16 cellular contexts compared by ENCODE assay signal in genomic region chr16:24850289-24850931, GRCh38. TPM values are rescaled to one million over a fixed set of nuclear protein-coding genes. Genes with fewer than 3 reads are reported as not detected.
A peak's percentile ranks its signal among the peaks of the same experiment; 100 is the strongest.
DNase-seq lines count a peak whose midpoint lies in the region; ATAC-seq and TF ChIP-seq lines count a peak whose summit lies in the region.
"Had no signal": no experiment of that assay in that cellular context is flagged by ENCODE, and none has a peak within 500 bp of the region (broad histone marks: within the 10 kb centered on the region; RNA-seq: fewer than 3 reads in every experiment).

No MANE protein-coding gene starts in this region.

- H3K9me2 ChIP-seq in GM23248 (ENCODE audit: insufficient read depth) = no peaks in the 10 kb centered on the region

- H3K27me3 ChIP-seq in GM23248 (replicated peaks; ENCODE audit: insufficient read depth) (no peaks in the 10 kb centered on the region), esophagus squamous epithelium (no peaks in the 10 kb centered on the region)
- H3K27me3 ChIP-seq: stomach had no signal

- no peaks in the 10 kb centered on the region for H3K27me3 Mint-ChIP-seq in activated CD8-positive, alpha-beta T cell treated with anti-CD3 and anti-CD28 coated beads for 36 hours
- H3K27me3 Mint-ChIP-seq: CD4-positive, CD25-positive, alpha-beta regulatory T cell had no signal

- POLR2A ChIA-PET in activated CD8-positive, alpha-beta T cell treated with anti-CD3 and anti-CD28 coated beads for 36 hours (lab: Charles Lee) = no interaction called here

- H3K27ac Mint-ChIP-seq in activated CD8-positive, alpha-beta T cell treated with anti-CD3 and anti-CD28 coated beads for 36 hours = no peak overlapping the region
- H3K27ac Mint-ChIP-seq: activated CD4-positive, alpha-beta T cell treated with anti-CD3 and anti-CD28 coated beads, Interleukin-2, amount 10 ng/mL, durations not matched to agents 24 days and 14 days; CD4-positive, CD25-positive, alpha-beta regulatory T cell; endodermal cell had no signal

- H3K4me3 ChIP-seq in GM23248 (no peak overlapping the region), esophagus squamous epithelium (no peak overlapping the region)
- H3K4me3 ChIP-seq: stomach had no signal

- H4K20me1 ChIP-seq in GM23248 (ENCODE audit: insufficient read depth) = no peaks in the 10 kb centered on the region

- H3K79me2 ChIP-seq in GM23248 (ENCODE audit: insufficient read depth) = no peaks in the 10 kb centered on the region

- no peak for TF ChIP-seq CTCF in activated CD8-positive, alpha-beta T cell treated with anti-CD3 and anti-CD28 coated beads for 36 hours (IDR thresholded peaks at IDR 0.05)
- TF ChIP-seq CTCF in esophagus squamous epithelium (IDR thresholded peaks at IDR 0.05) = no peak

- H2AFZ ChIP-seq in GM23248 = no peak overlapping the region

- CTCF ChIA-PET in activated CD8-positive, alpha-beta T cell treated with anti-CD3 and anti-CD28 coated beads for 36 hours (lab: Charles Lee) = interaction anchor here (0.8 to 1.1 kb wide), 2 partner anchors 9 to 15 kb away, joined by 4 read pairs; no protein-coding TSS in a partner anchor

- peak overlapping the region; percentile 36; the same call in 1 of the 2 replicates for H3K9ac ChIP-seq in GM23248

- peaks cover 21% of the 10 kb centered on the region for H3F3A ChIP-seq in GM23248 (ENCODE audit: insufficient read depth)

- TF ChIP-seq POLR2A in esophagus squamous epithelium (IDR thresholded peaks at IDR 0.05) = no peak

- no peak overlapping the region for H3K4me3 Mint-ChIP-seq in activated CD8-positive, alpha-beta T cell treated with anti-CD3 and anti-CD28 coated beads for 36 hours
- H3K4me3 Mint-ChIP-seq: activated CD4-positive, alpha-beta T cell treated with anti-CD3 and anti-CD28 coated beads, Interleukin-2, amount 10 ng/mL, durations not matched to agents 24 days and 14 days; CD4-positive, CD25-positive, alpha-beta regulatory T cell; endodermal cell had no signal

- ATAC-seq in activated CD8-positive, alpha-beta T cell treated with anti-CD3 and anti-CD28 coated beads for 36 hours = peak; percentile 61
- ATAC-seq in HG03139 (IDR thresholded peaks at IDR 0.05; ENCODE audit: unreplicated experiment) (no peak), GM21737 (IDR thresholded peaks at IDR 0.05; ENCODE audit: unreplicated experiment) (no peak)

- peaks cover 9% of the 10 kb centered on the region for H3K4me1 Mint-ChIP-seq in activated CD8-positive, alpha-beta T cell treated with anti-CD3 and anti-CD28 coated beads for 36 hours (ENCODE audit: low read depth)
- H3K4me1 Mint-ChIP-seq: endodermal cell had no signal

- no peaks in the 10 kb centered on the region for H3K36me3 Mint-ChIP-seq in activated CD8-positive, alpha-beta T cell treated with anti-CD3 and anti-CD28 coated beads for 36 hours (ENCODE audit: low read depth)
- H3K36me3 Mint-ChIP-seq: CD4-positive, CD25-positive, alpha-beta regulatory T cell had no signal

- DNase-seq in A172 (ENCODE audit: low spot score) (peak; percentile 38), GM23248 (peak; percentile 69), fibroblast of peridontal ligament (ENCODE audit: extremely low read depth) (peak; percentile 54), esophagus squamous epithelium (lab: John Stamatoyannopoulos, UW) (no peak), AML-193 (lab: John Stamatoyannopoulos, UW) (no peak)
- peak; percentile 12 for DNase-seq in activated CD8-positive, alpha-beta T cell treated with anti-CD3 and anti-CD28 coated beads for 36 hours
- DNase-seq: activated CD4-positive, alpha-beta T cell treated with anti-CD3 and anti-CD28 coated beads, Interleukin-2, amount 10 ng/mL, durations not matched to agents 24 days and 14 days; endodermal cell; NCI-H1694 treated with DMSO at 0.1 percent for 48 hours; NCI-H82; stimulated activated CD4-positive, alpha-beta T cell treated with anti-CD3 and anti-CD28 coated beads, Interleukin-4, amount 100 ng/mL, for 24 hours; stomach had no signal

- H3K36me3 ChIP-seq in GM23248 (ENCODE audit: low read depth) (no peaks in the 10 kb centered on the region), esophagus squamous epithelium (no peaks in the 10 kb centered on the region)
- H3K36me3 ChIP-seq: stomach had no signal

- no peaks in the 10 kb centered on the region for H3K9me3 Mint-ChIP-seq in activated CD8-positive, alpha-beta T cell treated with anti-CD3 and anti-CD28 coated beads for 36 hours
- H3K9me3 Mint-ChIP-seq: activated CD4-positive, alpha-beta T cell treated with anti-CD3 and anti-CD28 coated beads, Interleukin-2, amount 10 ng/mL, durations not matched to agents 24 days and 14 days; endodermal cell had no signal

- peak overlapping the region; percentile 57 for H3K27ac ChIP-seq in GM23248
- no peak overlapping the region for H3K27ac ChIP-seq in esophagus squamous epithelium
- H3K27ac ChIP-seq: stomach had no signal

- intact Hi-C loops in activated CD8-positive, alpha-beta T cell treated with anti-CD3 and anti-CD28 coated beads for 36 hours (cut with micrococcal nuclease) = no loop called here
- intact Hi-C loops in esophagus squamous epithelium (cut with DNase I) = no loop called here

- no peaks in the 10 kb centered on the region for H3K9me3 ChIP-seq in GM23248 (ENCODE audit: low read depth)
- H3K9me3 ChIP-seq in esophagus squamous epithelium = no peaks in the 10 kb centered on the region
- H3K9me3 ChIP-seq: stomach had no signal

- in situ Hi-C loops in GM23248 (cut with MboI) = no loop called here

- H3K4me2 ChIP-seq in GM23248 (ENCODE audit: unreplicated experiment) = peak overlapping the region; percentile 26

- 57 to 62% methylated on average over 9 of the region's 9 CpGs for WGBS in GM23248 (ENCODE audit: low coverage in 1 of 2, low lambda C conversion rate in 2 of 2, missing lambda C conversion rate in 2 of 2), 2 experiments
- 61 to 74% methylated on average over 4 to 9 of the region's 9 CpGs for WGBS in esophagus squamous epithelium, 2 donors

- H3K4me1 ChIP-seq in GM23248 (ENCODE audit: insufficient read depth) (peaks cover 23% of the 10 kb centered on the region), esophagus squamous epithelium (peaks cover 6 to 25% (median 14%) of the 10 kb centered on the region in 3 donors)

RNA-seq across cellular contexts. Expression of gene SLC5A11, which starts 4.6 kb away (rescaled TPM):
- total RNA-seq in A172 (2014; rRNA removed; shearing (Covaris generic)) = 0.05 TPM in 1 of 2 replicates, not detected in the other
- total RNA-seq in GM23248 (2014; rRNA removed; shearing (Covaris generic)) = not detected in 2 replicates
- not detected in 2 replicates for polyA plus RNA-seq in GM23248 (2016; fragmentation: Nextera tagmentation; extraction: Ambion mirVana)
- under 1 TPM; 0.18 to 0.78 TPM for total RNA-seq in activated CD8-positive, alpha-beta T cell treated with anti-CD3 and anti-CD28 coated beads for 36 hours
- total RNA-seq in esophagus squamous epithelium = 1 to 10 TPM in 1 of 4 donors, not detected in 3; 1.1 TPM
- total RNA-seq: activated CD4-positive, alpha-beta T cell treated with anti-CD3 and anti-CD28 coated beads, Interleukin-2, amount 10 ng/mL, durations not matched to agents 24 days and 14 days; CD4-positive, CD25-positive, alpha-beta regulatory T cell; pulmonary artery endothelial cell; stomach had no signal
- polyA plus RNA-seq: CD4-positive, CD25-positive, alpha-beta regulatory T cell; stomach had no signal

Comparison
In these comparisons a context has a peak if more than half of its experiments do, and no peak if none do; other contexts are left out.
1. DNase-seq: peak in A172 (single experiment), GM23248 (single experiment), activated CD8-positive, alpha-beta T cell treated with anti-CD3 and anti-CD28 coated beads for 36 hours (single experiment) and fibroblast of peridontal ligament (single experiment); none in esophagus squamous epithelium (single experiment) and AML-193 (0 of 2).